Comparison of ENCODE assay signal across 25 cellular contexts in genomic region chr10:128045833-128046120, GRCh38.
DNase-seq lines count a peak whose midpoint lies in the region; ATAC-seq and TF ChIP-seq lines count a peak whose summit lies in the region.
"Had no signal": no experiment of that assay in that cellular context is flagged by ENCODE, and none has a peak within 500 bp of the region (broad histone marks: within the 10 kb centered on the region; RNA-seq: fewer than 3 reads in every experiment).

No MANE protein-coding gene starts in this region.

- H3K9ac ChIP-seq in OCI-LY3 (ENCODE audit: low read length), result peak overlapping the region; percentile 45; the same call in 1 of the 2 replicates

- H4K20me1 ChIP-seq in OCI-LY3 (ENCODE audit: insufficient read depth, low read length) (peaks cover 7% of the 10 kb centered on the region), osteoblast (ENCODE audit: insufficient read depth, low read length) (no peaks in the 10 kb centered on the region)

- no peaks in the 10 kb centered on the region for H3K27me3 Mint-ChIP-seq in activated naive CD4-positive, alpha-beta T cell treated with anti-CD3 and anti-CD28 coated beads for 36 hours (ENCODE audit: low read depth)
- no peaks in the 10 kb centered on the region for H3K27me3 Mint-ChIP-seq in activated naive CD8-positive, alpha-beta T cell treated with anti-CD3 and anti-CD28 coated beads, Interleukin-2, amount 50 U/mL, for 24 hours

- peaks cover 37% of the 10 kb centered on the region for H3K4me1 Mint-ChIP-seq in activated naive CD4-positive, alpha-beta T cell treated with anti-CD3 and anti-CD28 coated beads for 36 hours (ENCODE audit: low read depth)
- H3K4me1 Mint-ChIP-seq in activated naive CD8-positive, alpha-beta T cell treated with anti-CD3 and anti-CD28 coated beads, Interleukin-2, amount 50 U/mL, for 24 hours, result peaks cover 39% of the 10 kb centered on the region

- DNase-seq in activated naive CD4-positive, alpha-beta T cell treated with anti-CD3 and anti-CD28 coated beads for 36 hours, result no peak
- no peak for DNase-seq in activated naive CD4-positive, alpha-beta T cell treated with Interleukin-2 at 50 U/mL for 16 hours
- no peak for DNase-seq in activated naive CD8-positive, alpha-beta T cell treated with anti-CD3 and anti-CD28 coated beads, Interleukin-2, amount 50 U/mL, for 24 hours
- DNase-seq in osteoblast (ENCODE audit: insufficient read length, low spot score, missing footprints) (peak; percentile 19), erythroblast (lab: John Stamatoyannopoulos, UW) (no peak), coronary artery (ENCODE audit: low spot score) (no peak), testis (no peak)
- DNase-seq: activated CD4-positive, alpha-beta T cell treated with anti-CD3 and anti-CD28 coated beads, Interleukin-2, amount 50 U/mL, for 48 hours; DMS 273 treated with DMSO at 0.1 percent for 48 hours; effector CD8-positive, alpha-beta T cell; foreskin keratinocyte; mesendoderm; MG63; NCI-H1417; NCI-H2081; NCI-H446; PC-9; retina; SIG-M5; stimulated activated CD4-positive, alpha-beta T cell treated with anti-CD3 and anti-CD28 coated beads, Interleukin-2, amount 100 ng/mL, for 48 hours; stimulated activated naive CD4-positive, alpha-beta T cell; thyroid gland had no signal

- H2AFZ ChIP-seq in OCI-LY3 (ENCODE audit: low read depth, low read length), result no peak overlapping the region
- H2AFZ ChIP-seq in osteoblast (ENCODE audit: low read length), result no peak overlapping the region
- H2AFZ ChIP-seq: PC-9 had no signal

- peak overlapping the region; percentile 68 for H3K27ac Mint-ChIP-seq in activated naive CD4-positive, alpha-beta T cell treated with anti-CD3 and anti-CD28 coated beads for 36 hours
- H3K27ac Mint-ChIP-seq in activated naive CD8-positive, alpha-beta T cell treated with anti-CD3 and anti-CD28 coated beads, Interleukin-2, amount 50 U/mL, for 24 hours, result peak overlapping the region; percentile 73

- no peak for TF ChIP-seq CTCF in OCI-LY3 (IDR thresholded peaks at IDR 0.05; ENCODE audit: low read depth, low read length)
- TF ChIP-seq CTCF in osteoblast (IDR thresholded peaks at IDR 0.05; ENCODE audit: extremely low read depth, low read depth, low read length), result no peak
- TF ChIP-seq CTCF in coronary artery (IDR thresholded peaks at IDR 0.05), result no peak
- TF ChIP-seq CTCF in testis (IDR thresholded peaks at IDR 0.05), result no peak

- H3K27me3 ChIP-seq in OCI-LY3 (ENCODE audit: low read depth, low read length) (no peaks in the 10 kb centered on the region), osteoblast (ENCODE audit: insufficient read depth, low read length) (no peaks in the 10 kb centered on the region), testis (no peaks in the 10 kb centered on the region)
- H3K27me3 ChIP-seq: foreskin keratinocyte, MG63, thyroid gland had no signal

- TF ChIP-seq POLR2A in erythroblast (IDR thresholded peaks at IDR 0.05; ENCODE audit: low read length), result no peak
- no peak for TF ChIP-seq POLR2A in testis (IDR thresholded peaks at IDR 0.05)

- no peak for ATAC-seq in activated naive CD8-positive, alpha-beta T cell treated with anti-CD3 and anti-CD28 coated beads, Interleukin-2, amount 50 U/mL, for 24 hours
- ATAC-seq: esophagus mucosa, foreskin keratinocyte, K562 had no signal

- peaks cover 44% of the 10 kb centered on the region for H3K79me2 ChIP-seq in OCI-LY3 (ENCODE audit: low read length)
- H3K79me2 ChIP-seq in osteoblast (ENCODE audit: insufficient read depth, low read length), result no peaks in the 10 kb centered on the region

- intact Hi-C loops in activated naive CD4-positive, alpha-beta T cell treated with anti-CD3 and anti-CD28 coated beads for 36 hours (cut with micrococcal nuclease), result loop anchor here (5.0 kb wide), 1 partner anchor 992 kb away; no protein-coding TSS in a partner anchor
- intact Hi-C loops in testis (cut with DNase I; ENCODE audit: low total_unique reads), result no loop called here

- CTCF ChIA-PET in activated naive CD4-positive, alpha-beta T cell treated with anti-CD3 and anti-CD28 coated beads for 36 hours (lab: Charles Lee), result interaction anchor here (4.7 to 10.3 kb wide), 2 partner anchors 10 to 24 kb away, joined by 48 to 74 read pairs; no protein-coding TSS in a partner anchor

- H3K36me3 ChIP-seq in OCI-LY3 (replicated peaks; ENCODE audit: low read depth, low read length) (peaks cover 17% of the 10 kb centered on the region), osteoblast (ENCODE audit: insufficient read depth, low read length) (peaks cover 3% of the 10 kb centered on the region), testis (ENCODE audit: low read depth, missing control alignments) (no peaks in the 10 kb centered on the region)
- H3K36me3 ChIP-seq: MG63, thyroid gland had no signal

- no peaks in the 10 kb centered on the region for H3K9me3 Mint-ChIP-seq in activated naive CD4-positive, alpha-beta T cell treated with anti-CD3 and anti-CD28 coated beads for 36 hours
- no peaks in the 10 kb centered on the region for H3K9me3 Mint-ChIP-seq in activated naive CD8-positive, alpha-beta T cell treated with anti-CD3 and anti-CD28 coated beads, Interleukin-2, amount 50 U/mL, for 24 hours

- H3K4me3 Mint-ChIP-seq in activated naive CD4-positive, alpha-beta T cell treated with anti-CD3 and anti-CD28 coated beads for 36 hours, result peak overlapping the region; percentile 34
- H3K4me3 Mint-ChIP-seq in activated naive CD8-positive, alpha-beta T cell treated with anti-CD3 and anti-CD28 coated beads, Interleukin-2, amount 50 U/mL, for 24 hours, result no peak overlapping the region

- peaks cover 10% of the 10 kb centered on the region for H3K36me3 Mint-ChIP-seq in activated naive CD4-positive, alpha-beta T cell treated with anti-CD3 and anti-CD28 coated beads for 36 hours (ENCODE audit: low read depth)
- H3K36me3 Mint-ChIP-seq in activated naive CD8-positive, alpha-beta T cell treated with anti-CD3 and anti-CD28 coated beads, Interleukin-2, amount 50 U/mL, for 24 hours (ENCODE audit: low read depth), result peaks cover 22% of the 10 kb centered on the region

- H3K4me3 ChIP-seq in OCI-LY3 (ENCODE audit: low read length), result peak overlapping the region; percentile 44; the same call in 1 of the 2 replicates
- no peak overlapping the region for H3K4me3 ChIP-seq in osteoblast (ENCODE audit: insufficient read depth, low read length)
- H3K4me3 ChIP-seq in coronary artery, result no peak overlapping the region
- no peak overlapping the region for H3K4me3 ChIP-seq in testis
- H3K4me3 ChIP-seq: K562, MG63, PC-9, thyroid gland had no signal

- H3K4me1 ChIP-seq in OCI-LY3 (ENCODE audit: low read length) (peaks cover 44% of the 10 kb centered on the region), osteoblast (ENCODE audit: insufficient read depth, low read length) (peaks cover 13% of the 10 kb centered on the region), testis (peaks cover 6% of the 10 kb centered on the region)
- H3K4me1 ChIP-seq: foreskin keratinocyte had no signal

- H3K9me3 ChIP-seq in OCI-LY3 (ENCODE audit: insufficient read depth, low read length) (no peaks in the 10 kb centered on the region), osteoblast (ENCODE audit: low read depth, low read length) (no peaks in the 10 kb centered on the region), testis (no peaks in the 10 kb centered on the region)
- H3K9me3 ChIP-seq: MG63, thyroid gland had no signal

- 92% methylated on average over 6 of the region's 6 CpGs; no CpG with 5 or more reads in 1 of the 2 donors for WGBS in testis, 2 donors

- H3K27ac ChIP-seq in OCI-LY3 (ENCODE audit: low read length), result peak overlapping the region; percentile 49
- no peak overlapping the region for H3K27ac ChIP-seq in osteoblast (ENCODE audit: low read depth, low read length)
- no peak overlapping the region for H3K27ac ChIP-seq in coronary artery
- H3K27ac ChIP-seq in testis, result no peak overlapping the region
- H3K27ac ChIP-seq: foreskin keratinocyte, PC-9 had no signal

- H3K4me2 ChIP-seq in OCI-LY3 (ENCODE audit: low read length) (peak overlapping the region; percentile 94), osteoblast (ENCODE audit: insufficient read depth, low read length) (no peak overlapping the region)
- H3K4me2 ChIP-seq: PC-9 had no signal
